In the genomic region with DNA sequence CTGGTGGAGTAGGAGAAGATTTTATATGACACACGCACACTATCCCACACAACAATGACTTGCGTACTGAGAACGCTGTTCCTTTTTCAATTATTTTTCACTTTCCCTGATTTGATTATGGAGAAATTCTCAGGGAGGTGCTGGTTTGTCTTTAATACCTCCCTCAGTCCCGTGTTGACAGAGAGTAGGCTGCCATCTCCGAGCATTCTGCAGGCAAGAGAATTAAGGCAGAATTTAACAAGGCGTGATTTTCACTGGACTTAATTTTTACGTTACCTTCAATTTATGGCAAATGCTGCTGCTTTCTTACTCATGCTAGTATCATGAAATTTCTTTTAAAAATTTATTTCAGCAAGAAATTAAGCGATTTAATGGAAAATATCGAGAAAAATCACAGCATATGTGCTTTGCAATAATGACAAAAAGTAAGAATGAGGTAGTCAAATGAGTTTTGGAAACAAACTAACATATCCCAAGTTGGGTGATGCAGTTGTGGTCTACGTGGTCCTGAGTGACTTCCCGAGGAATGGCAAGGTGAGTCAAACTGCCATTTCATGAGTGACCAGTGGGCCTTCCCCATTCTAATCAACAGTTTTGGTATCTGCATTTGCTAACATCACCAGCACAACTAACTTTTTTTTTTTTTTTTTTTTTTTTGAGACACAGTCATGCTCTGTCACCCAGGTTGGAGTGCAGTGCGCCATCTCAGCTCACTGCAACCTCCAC, we compare ENCODE assay signal across 1 cellular context.
TF ChIP-seq lines count a peak whose summit lies in the region.

No MANE protein-coding gene starts in this region.

TF ChIP-seq in HepG2, 621 proteins besides CTCF, POLR2A, EP300 and RAD21 (continued from another document and continues in another):
- TF ChIP-seq, protein P1, sequence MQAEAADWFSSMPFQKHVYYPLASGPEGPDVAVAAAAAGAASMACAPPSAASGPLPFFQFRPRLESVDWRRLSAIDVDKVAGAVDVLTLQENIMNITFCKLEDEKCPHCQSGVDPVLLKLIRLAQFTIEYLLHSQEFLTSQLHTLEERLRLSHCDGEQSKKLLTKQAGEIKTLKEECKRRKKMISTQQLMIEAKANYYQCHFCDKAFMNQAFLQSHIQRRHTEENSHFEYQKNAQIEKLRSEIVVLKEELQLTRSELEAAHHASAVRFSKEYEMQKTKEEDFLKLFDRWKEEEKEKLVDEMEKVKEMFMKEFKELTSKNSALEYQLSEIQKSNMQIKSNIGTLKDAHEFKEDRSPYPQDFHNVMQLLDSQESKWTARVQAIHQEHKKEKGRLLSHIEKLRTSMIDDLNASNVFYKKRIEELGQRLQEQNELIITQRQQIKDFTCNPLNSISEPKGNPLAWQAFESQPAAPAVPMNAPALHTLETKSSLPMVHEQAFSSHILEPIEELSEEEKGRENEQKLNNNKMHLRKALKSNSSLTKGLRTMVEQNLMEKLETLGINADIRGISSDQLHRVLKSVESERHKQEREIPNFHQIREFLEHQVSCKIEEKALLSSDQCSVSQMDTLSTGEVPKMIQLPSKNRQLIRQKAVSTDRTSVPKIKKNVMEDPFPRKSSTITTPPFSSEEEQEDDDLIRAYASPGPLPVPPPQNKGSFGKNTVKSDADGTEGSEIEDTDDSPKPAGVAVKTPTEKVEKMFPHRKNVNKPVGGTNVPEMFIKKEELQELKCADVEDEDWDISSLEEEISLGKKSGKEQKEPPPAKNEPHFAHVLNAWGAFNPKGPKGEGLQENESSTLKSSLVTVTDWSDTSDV (CRISPR knock-in tag; IDR thresholded peaks at IDR 0.05): no peak
- TF ChIP-seq, protein P2, sequence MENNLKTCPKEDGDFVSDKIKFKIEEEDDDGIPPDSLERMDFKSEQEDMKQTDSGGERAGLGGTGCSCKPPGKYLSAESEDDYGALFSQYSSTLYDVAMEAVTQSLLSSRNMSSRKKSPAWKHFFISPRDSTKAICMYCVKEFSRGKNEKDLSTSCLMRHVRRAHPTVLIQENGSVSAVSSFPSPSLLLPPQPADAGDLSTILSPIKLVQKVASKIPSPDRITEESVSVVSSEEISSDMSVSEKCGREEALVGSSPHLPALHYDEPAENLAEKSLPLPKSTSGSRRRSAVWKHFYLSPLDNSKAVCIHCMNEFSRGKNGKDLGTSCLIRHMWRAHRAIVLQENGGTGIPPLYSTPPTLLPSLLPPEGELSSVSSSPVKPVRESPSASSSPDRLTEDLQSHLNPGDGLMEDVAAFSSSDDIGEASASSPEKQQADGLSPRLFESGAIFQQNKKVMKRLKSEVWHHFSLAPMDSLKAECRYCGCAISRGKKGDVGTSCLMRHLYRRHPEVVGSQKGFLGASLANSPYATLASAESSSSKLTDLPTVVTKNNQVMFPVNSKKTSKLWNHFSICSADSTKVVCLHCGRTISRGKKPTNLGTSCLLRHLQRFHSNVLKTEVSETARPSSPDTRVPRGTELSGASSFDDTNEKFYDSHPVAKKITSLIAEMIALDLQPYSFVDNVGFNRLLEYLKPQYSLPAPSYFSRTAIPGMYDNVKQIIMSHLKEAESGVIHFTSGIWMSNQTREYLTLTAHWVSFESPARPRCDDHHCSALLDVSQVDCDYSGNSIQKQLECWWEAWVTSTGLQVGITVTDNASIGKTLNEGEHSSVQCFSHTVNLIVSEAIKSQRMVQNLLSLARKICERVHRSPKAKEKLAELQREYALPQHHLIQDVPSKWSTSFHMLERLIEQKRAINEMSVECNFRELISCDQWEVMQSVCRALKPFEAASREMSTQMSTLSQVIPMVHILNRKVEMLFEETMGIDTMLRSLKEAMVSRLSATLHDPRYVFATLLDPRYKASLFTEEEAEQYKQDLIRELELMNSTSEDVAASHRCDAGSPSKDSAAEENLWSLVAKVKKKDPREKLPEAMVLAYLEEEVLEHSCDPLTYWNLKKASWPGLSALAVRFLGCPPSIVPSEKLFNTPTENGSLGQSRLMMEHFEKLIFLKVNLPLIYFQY (CRISPR knock-in tag; IDR thresholded peaks at IDR 0.05; ENCODE audit: borderline replicate concordance): 0 out of 2 replicates have a peak, but pooled peaks have one; percentile 3
- TF ChIP-seq, protein P3, sequence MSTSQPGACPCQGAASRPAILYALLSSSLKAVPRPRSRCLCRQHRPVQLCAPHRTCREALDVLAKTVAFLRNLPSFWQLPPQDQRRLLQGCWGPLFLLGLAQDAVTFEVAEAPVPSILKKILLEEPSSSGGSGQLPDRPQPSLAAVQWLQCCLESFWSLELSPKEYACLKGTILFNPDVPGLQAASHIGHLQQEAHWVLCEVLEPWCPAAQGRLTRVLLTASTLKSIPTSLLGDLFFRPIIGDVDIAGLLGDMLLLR (CRISPR knock-in tag; IDR thresholded peaks at IDR 0.05): no peak
- TF ChIP-seq, protein P4, sequence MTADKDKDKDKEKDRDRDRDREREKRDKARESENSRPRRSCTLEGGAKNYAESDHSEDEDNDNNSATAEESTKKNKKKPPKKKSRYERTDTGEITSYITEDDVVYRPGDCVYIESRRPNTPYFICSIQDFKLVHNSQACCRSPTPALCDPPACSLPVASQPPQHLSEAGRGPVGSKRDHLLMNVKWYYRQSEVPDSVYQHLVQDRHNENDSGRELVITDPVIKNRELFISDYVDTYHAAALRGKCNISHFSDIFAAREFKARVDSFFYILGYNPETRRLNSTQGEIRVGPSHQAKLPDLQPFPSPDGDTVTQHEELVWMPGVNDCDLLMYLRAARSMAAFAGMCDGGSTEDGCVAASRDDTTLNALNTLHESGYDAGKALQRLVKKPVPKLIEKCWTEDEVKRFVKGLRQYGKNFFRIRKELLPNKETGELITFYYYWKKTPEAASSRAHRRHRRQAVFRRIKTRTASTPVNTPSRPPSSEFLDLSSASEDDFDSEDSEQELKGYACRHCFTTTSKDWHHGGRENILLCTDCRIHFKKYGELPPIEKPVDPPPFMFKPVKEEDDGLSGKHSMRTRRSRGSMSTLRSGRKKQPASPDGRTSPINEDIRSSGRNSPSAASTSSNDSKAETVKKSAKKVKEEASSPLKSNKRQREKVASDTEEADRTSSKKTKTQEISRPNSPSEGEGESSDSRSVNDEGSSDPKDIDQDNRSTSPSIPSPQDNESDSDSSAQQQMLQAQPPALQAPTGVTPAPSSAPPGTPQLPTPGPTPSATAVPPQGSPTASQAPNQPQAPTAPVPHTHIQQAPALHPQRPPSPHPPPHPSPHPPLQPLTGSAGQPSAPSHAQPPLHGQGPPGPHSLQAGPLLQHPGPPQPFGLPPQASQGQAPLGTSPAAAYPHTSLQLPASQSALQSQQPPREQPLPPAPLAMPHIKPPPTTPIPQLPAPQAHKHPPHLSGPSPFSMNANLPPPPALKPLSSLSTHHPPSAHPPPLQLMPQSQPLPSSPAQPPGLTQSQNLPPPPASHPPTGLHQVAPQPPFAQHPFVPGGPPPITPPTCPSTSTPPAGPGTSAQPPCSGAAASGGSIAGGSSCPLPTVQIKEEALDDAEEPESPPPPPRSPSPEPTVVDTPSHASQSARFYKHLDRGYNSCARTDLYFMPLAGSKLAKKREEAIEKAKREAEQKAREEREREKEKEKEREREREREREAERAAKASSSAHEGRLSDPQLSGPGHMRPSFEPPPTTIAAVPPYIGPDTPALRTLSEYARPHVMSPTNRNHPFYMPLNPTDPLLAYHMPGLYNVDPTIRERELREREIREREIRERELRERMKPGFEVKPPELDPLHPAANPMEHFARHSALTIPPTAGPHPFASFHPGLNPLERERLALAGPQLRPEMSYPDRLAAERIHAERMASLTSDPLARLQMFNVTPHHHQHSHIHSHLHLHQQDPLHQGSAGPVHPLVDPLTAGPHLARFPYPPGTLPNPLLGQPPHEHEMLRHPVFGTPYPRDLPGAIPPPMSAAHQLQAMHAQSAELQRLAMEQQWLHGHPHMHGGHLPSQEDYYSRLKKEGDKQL (CRISPR knock-in tag; IDR thresholded peaks at IDR 0.05; ENCODE audit: low read depth): no peak
- TF ChIP-seq MTA1 (CRISPR knock-in tag; IDR thresholded peaks at IDR 0.05; ENCODE audit: borderline replicate concordance) (no peak), ELF1 (CRISPR knock-in tag; IDR thresholded peaks at IDR 0.05) (no peak), JUND (CRISPR knock-in tag; IDR thresholded peaks at IDR 0.05) (0 out of 2 replicates have a peak, but pooled peaks have one; percentile 1), ZNF746 (CRISPR knock-in tag; IDR thresholded peaks at IDR 0.05) (no peak), NFKBIZ (CRISPR knock-in tag; IDR thresholded peaks at IDR 0.05) (no peak), ZNF75D (CRISPR knock-in tag; IDR thresholded peaks at IDR 0.05; ENCODE audit: borderline replicate concordance) (no peak), CREB1 (IDR thresholded peaks at IDR 0.05) (no peak), CREB1 (CRISPR knock-in tag; IDR thresholded peaks at IDR 0.05) (0 out of 2 replicates have a peak, but pooled peaks have one; percentile 7), NFKB2 (CRISPR knock-in tag; IDR thresholded peaks at IDR 0.05; ENCODE audit: borderline replicate concordance) (no peak), CREM (IDR thresholded peaks at IDR 0.05) (peak; percentile 11; the same call in 1 of the 2 replicates), CREM (CRISPR knock-in tag; IDR thresholded peaks at IDR 0.05) (no peak), POGZ (CRISPR knock-in tag; IDR thresholded peaks at IDR 0.05) (no peak), ZNF264 (CRISPR knock-in tag; IDR thresholded peaks at IDR 0.05) (no peak), RFX3 (CRISPR knock-in tag; IDR thresholded peaks at IDR 0.05) (no peak), ZNF350 (CRISPR knock-in tag; IDR thresholded peaks at IDR 0.05; ENCODE audit: borderline replicate concordance, low read depth) (peak; percentile 10; the same call in 1 of the 2 replicates), BRCA1 (CRISPR knock-in tag; IDR thresholded peaks at IDR 0.05) (no peak), DMAP1 (CRISPR knock-in tag; IDR thresholded peaks at IDR 0.05) (no peak), ASH2L (IDR thresholded peaks at IDR 0.05; ENCODE audit: insufficient read length, low read depth, low read length) (peak; percentile 49), ZFP1 (CRISPR knock-in tag; IDR thresholded peaks at IDR 0.05) (no peak), ARNT (IDR thresholded peaks at IDR 0.05) (no peak), MTA3 (CRISPR knock-in tag; IDR thresholded peaks at IDR 0.05) (no peak), ZNF383 (CRISPR knock-in tag; IDR thresholded peaks at IDR 0.05; ENCODE audit: borderline replicate concordance) (no peak), SOX13 (IDR thresholded peaks at IDR 0.05) (no peak), SOX13 (CRISPR knock-in tag; conservative IDR thresholded peaks at IDR 0.05 in 1 of 2, IDR thresholded peaks at IDR 0.05 in 1 of 2) (no peak)
- TF ChIP-seq, protein P5, sequence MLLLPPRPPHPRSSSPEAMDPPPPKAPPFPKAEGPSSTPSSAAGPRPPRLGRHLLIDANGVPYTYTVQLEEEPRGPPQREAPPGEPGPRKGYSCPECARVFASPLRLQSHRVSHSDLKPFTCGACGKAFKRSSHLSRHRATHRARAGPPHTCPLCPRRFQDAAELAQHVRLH (CRISPR knock-in tag; IDR thresholded peaks at IDR 0.05; ENCODE audit: borderline replicate concordance, low read depth): no peak; the same call in 1 of the 2 replicates
- TF ChIP-seq, protein P6, sequence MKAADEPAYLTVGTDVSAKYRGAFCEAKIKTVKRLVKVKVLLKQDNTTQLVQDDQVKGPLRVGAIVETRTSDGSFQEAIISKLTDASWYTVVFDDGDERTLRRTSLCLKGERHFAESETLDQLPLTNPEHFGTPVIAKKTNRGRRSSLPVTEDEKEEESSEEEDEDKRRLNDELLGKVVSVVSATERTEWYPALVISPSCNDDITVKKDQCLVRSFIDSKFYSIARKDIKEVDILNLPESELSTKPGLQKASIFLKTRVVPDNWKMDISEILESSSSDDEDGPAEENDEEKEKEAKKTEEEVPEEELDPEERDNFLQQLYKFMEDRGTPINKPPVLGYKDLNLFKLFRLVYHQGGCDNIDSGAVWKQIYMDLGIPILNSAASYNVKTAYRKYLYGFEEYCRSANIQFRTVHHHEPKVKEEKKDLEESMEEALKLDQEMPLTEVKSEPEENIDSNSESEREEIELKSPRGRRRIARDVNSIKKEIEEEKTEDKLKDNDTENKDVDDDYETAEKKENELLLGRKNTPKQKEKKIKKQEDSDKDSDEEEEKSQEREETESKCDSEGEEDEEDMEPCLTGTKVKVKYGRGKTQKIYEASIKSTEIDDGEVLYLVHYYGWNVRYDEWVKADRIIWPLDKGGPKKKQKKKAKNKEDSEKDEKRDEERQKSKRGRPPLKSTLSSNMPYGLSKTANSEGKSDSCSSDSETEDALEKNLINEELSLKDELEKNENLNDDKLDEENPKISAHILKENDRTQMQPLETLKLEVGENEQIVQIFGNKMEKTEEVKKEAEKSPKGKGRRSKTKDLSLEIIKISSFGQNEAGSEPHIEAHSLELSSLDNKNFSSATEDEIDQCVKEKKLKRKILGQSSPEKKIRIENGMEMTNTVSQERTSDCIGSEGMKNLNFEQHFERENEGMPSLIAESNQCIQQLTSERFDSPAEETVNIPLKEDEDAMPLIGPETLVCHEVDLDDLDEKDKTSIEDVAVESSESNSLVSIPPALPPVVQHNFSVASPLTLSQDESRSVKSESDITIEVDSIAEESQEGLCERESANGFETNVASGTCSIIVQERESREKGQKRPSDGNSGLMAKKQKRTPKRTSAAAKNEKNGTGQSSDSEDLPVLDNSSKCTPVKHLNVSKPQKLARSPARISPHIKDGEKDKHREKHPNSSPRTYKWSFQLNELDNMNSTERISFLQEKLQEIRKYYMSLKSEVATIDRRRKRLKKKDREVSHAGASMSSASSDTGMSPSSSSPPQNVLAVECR (CRISPR knock-in tag; IDR thresholded peaks at IDR 0.05; ENCODE audit: borderline replicate concordance): no peak; the same call in 1 of the 2 replicates
- TF ChIP-seq, protein P7, sequence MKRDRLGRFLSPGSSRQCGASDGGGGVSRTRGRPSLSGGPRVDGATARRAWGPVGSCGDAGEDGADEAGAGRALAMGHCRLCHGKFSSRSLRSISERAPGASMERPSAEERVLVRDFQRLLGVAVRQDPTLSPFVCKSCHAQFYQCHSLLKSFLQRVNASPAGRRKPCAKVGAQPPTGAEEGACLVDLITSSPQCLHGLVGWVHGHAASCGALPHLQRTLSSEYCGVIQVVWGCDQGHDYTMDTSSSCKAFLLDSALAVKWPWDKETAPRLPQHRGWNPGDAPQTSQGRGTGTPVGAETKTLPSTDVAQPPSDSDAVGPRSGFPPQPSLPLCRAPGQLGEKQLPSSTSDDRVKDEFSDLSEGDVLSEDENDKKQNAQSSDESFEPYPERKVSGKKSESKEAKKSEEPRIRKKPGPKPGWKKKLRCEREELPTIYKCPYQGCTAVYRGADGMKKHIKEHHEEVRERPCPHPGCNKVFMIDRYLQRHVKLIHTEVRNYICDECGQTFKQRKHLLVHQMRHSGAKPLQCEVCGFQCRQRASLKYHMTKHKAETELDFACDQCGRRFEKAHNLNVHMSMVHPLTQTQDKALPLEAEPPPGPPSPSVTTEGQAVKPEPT (CRISPR knock-in tag; IDR thresholded peaks at IDR 0.05; ENCODE audit: low read depth): no peak
